27 cellular contexts compared by ENCODE assay signal in genomic region chr9:125416517-125416916, GRCh38.
DNase-seq lines count a peak whose midpoint lies in the region; ATAC-seq, FAIRE-seq and TF ChIP-seq lines count a peak whose summit lies in the region.
"Had no signal": no experiment of that assay in that cellular context is flagged by ENCODE, and none has a peak within 500 bp of the region (broad histone marks: within the 10 kb centered on the region; RNA-seq: fewer than 3 reads in every experiment).

No MANE protein-coding gene starts in this region.

- H3K27ac Mint-ChIP-seq in mesothelial cell of epicardium: peak overlapping the region; percentile 41
- H3K27ac Mint-ChIP-seq in naive thymus-derived CD8-positive, alpha-beta T cell: no peak overlapping the region
- H3K27ac Mint-ChIP-seq: CD4-positive, alpha-beta T cell; CD8-positive, alpha-beta memory T cell; H9; HFFc6 had no signal

- RAD21 ChIA-PET in GM12878 (lab: Charles Lee; ENCODE audit: unreplicated experiment): interaction anchor here (0.5 kb wide), 1 partner anchor 112 kb away, joined by 5 read pairs; no protein-coding TSS in a partner anchor

- no peak overlapping the region for H3K14ac ChIP-seq in trophoblast cell (ENCODE audit: low read length)

- H3K4me3 Mint-ChIP-seq in mesothelial cell of epicardium: no peak overlapping the region
- no peak overlapping the region for H3K4me3 Mint-ChIP-seq in naive thymus-derived CD8-positive, alpha-beta T cell
- H3K4me3 Mint-ChIP-seq: CD14-positive monocyte; CD4-positive, alpha-beta T cell; CD8-positive, alpha-beta memory T cell; H9; HFFc6 had no signal

- TF ChIP-seq POLR2A in GM12878 (IDR thresholded peaks at IDR 0.05; ENCODE audit: low read depth, low read length): no peak

- no peak overlapping the region for H3K23ac ChIP-seq in trophoblast cell (ENCODE audit: low read length)

- peaks cover 18% of the 10 kb centered on the region for H3K4me1 Mint-ChIP-seq in mesothelial cell of epicardium
- H3K4me1 Mint-ChIP-seq in naive thymus-derived CD8-positive, alpha-beta T cell: no peaks in the 10 kb centered on the region
- H3K4me1 Mint-ChIP-seq: CD8-positive, alpha-beta memory T cell had no signal

- no peak overlapping the region for H4K8ac ChIP-seq in trophoblast cell (ENCODE audit: low read depth, low read length)

- H3K79me1 ChIP-seq in trophoblast cell (ENCODE audit: low read length): no peaks in the 10 kb centered on the region

- SMC1A ChIA-PET in GM12878 (lab: Charles Lee; ENCODE audit: uncharacterized antibody, unreplicated experiment): no interaction called here

- no peaks in the 10 kb centered on the region for H3K9me3 ChIP-seq in cardiac muscle cell (ENCODE audit: low read depth)
- H3K9me3 ChIP-seq in GM12878 (replicated peaks; ENCODE audit: control insufficient read depth, insufficient read depth, low read length): no peaks in the 10 kb centered on the region
- H3K9me3 ChIP-seq in stomach smooth muscle (ENCODE audit: control insufficient read depth in 2 of 2, low read length in 2 of 2): no peaks in the 10 kb centered on the region
- H3K9me3 ChIP-seq in trophoblast cell (ENCODE audit: insufficient read depth, low read depth, low read length): no peaks in the 10 kb centered on the region
- H3K9me3 ChIP-seq: BE2C; BLaER1 treated with 17β-estradiol and CSF1 and Interleukin-3, amounts not matched to agents 10 nM and 100 nM had no signal

- TF ChIP-seq EP300 in GM12878 (IDR thresholded peaks at IDR 0.05; ENCODE audit: borderline replicate concordance in 1 of 2, control insufficient read depth in 1 of 2, low read depth in 2 of 2, low read length in 2 of 2): no peak

- no peak overlapping the region for H4K12ac ChIP-seq in trophoblast cell (ENCODE audit: low read depth, low read length)

- no peak overlapping the region for H2AK5ac ChIP-seq in trophoblast cell (ENCODE audit: low read length)

- H3K9ac ChIP-seq in GM12878 (ENCODE audit: control insufficient read depth, insufficient read depth, low read length) (no peak overlapping the region), stomach smooth muscle (ENCODE audit: low read length in 2 of 2) (no peak overlapping the region), trophoblast cell (ENCODE audit: low read length) (no peak overlapping the region)
- H3K9ac ChIP-seq: BLaER1 treated with 17β-estradiol and CSF1 and Interleukin-3, amounts not matched to agents 10 nM and 100 nM; GM23248 had no signal

- H2BK120ac ChIP-seq in trophoblast cell (ENCODE audit: insufficient read depth, low read length, poor library complexity): no peak overlapping the region

- no peaks in the 10 kb centered on the region; the same call in 1 of the 2 replicates for H4K20me1 ChIP-seq in GM12878 (ENCODE audit: control insufficient read depth, insufficient read depth)
- H4K20me1 ChIP-seq: BLaER1 treated with 17β-estradiol and CSF1 and Interleukin-3, amounts not matched to agents 10 nM and 100 nM had no signal

- CTCF ChIA-PET in GM12878 (lab: Yijun Ruan, JAX): interaction anchor here (1.1 kb wide), 1 partner anchor 9 kb away, joined by 3 read pairs; no protein-coding TSS in a partner anchor

- no peak overlapping the region for H2AFZ ChIP-seq in GM12878 (ENCODE audit: control insufficient read depth, low read depth, low read length)
- H2AFZ ChIP-seq in trophoblast cell (ENCODE audit: insufficient read depth, low read length, poor library complexity): no peak overlapping the region
- H2AFZ ChIP-seq: GM23248 had no signal

- no peaks in the 10 kb centered on the region for H3K9me3 Mint-ChIP-seq in mesothelial cell of epicardium
- no peaks in the 10 kb centered on the region for H3K9me3 Mint-ChIP-seq in naive thymus-derived CD8-positive, alpha-beta T cell
- H3K9me3 Mint-ChIP-seq: CD4-positive, alpha-beta T cell; CD8-positive, alpha-beta memory T cell; H9; HFFc6 had no signal

- intact Hi-C loops in Right ventricle myocardium inferior (cut with DNase I): no loop called here
- intact Hi-C loops in GM12878 (cut with micrococcal nuclease; ENCODE audit: unreplicated experiment): no loop called here

- no peak for ATAC-seq in Right ventricle myocardium inferior
- ATAC-seq in GM12878: no peak
- ATAC-seq in naive thymus-derived CD8-positive, alpha-beta T cell: no peak
- ATAC-seq: HCT116 had no signal

- no peak for FAIRE-seq in GM12878 (lab: Jason Lieb, UNC)
- FAIRE-seq: A204.1, D721Med, GM12891, GM18507 had no signal

- no peak overlapping the region for H4K91ac ChIP-seq in trophoblast cell (ENCODE audit: low read depth, low read length)

- no peaks in the 10 kb centered on the region for H3K27me3 Mint-ChIP-seq in mesothelial cell of epicardium (ENCODE audit: low read depth)
- peaks cover 0 to 18% (median 10%) of the 10 kb centered on the region in 5 donors for H3K27me3 Mint-ChIP-seq in naive thymus-derived CD8-positive, alpha-beta T cell

- POLR2A ChIA-PET in GM12878 (lab: Charles Lee): no interaction called here
- POLR2A ChIA-PET in naive thymus-derived CD8-positive, alpha-beta T cell (lab: Charles Lee): no interaction called here

- H3K18ac ChIP-seq in trophoblast cell (ENCODE audit: low read length): no peak overlapping the region

- H3K79me2 ChIP-seq in GM12878 (ENCODE audit: control insufficient read depth, insufficient read depth, low read length) (no peaks in the 10 kb centered on the region), trophoblast cell (ENCODE audit: control insufficient read depth, insufficient read depth, low read length, poor library complexity) (no peaks in the 10 kb centered on the region)

- no peaks in the 10 kb centered on the region for H3K36me3 Mint-ChIP-seq in mesothelial cell of epicardium
- no peaks in the 10 kb centered on the region for H3K36me3 Mint-ChIP-seq in naive thymus-derived CD8-positive, alpha-beta T cell
- H3K36me3 Mint-ChIP-seq: CD14-positive monocyte; CD8-positive, alpha-beta memory T cell had no signal

- WGBS in GM12878 (ENCODE audit: insufficient coverage, insufficient replicate concordance, low lambda C conversion rate, missing lambda C conversion rate): 63% methylated on average over 8 of the region's 8 CpGs
- WGBS in trophoblast cell (ENCODE audit: extremely low coverage, insufficient coverage, insufficient read length): 100% methylated on average over 1 of the region's 8 CpGs

- H3K27me3 ChIP-seq in cardiac muscle cell (no peaks in the 10 kb centered on the region), GM12878 (replicated peaks in 1 of 2; ENCODE audit: control insufficient read depth in 2 of 2, insufficient read depth in 2 of 2, low read length in 1 of 2) (no peaks in the 10 kb centered on the region), stomach smooth muscle (ENCODE audit: control insufficient read depth in 1 of 2, insufficient read depth in 2 of 2, low read length in 2 of 2) (no peaks in the 10 kb centered on the region), trophoblast cell (ENCODE audit: insufficient read depth, low read length) (no peaks in the 10 kb centered on the region)
- H3K27me3 ChIP-seq: BE2C; BLaER1 treated with 17β-estradiol and CSF1 and Interleukin-3, amounts not matched to agents 10 nM and 100 nM had no signal

- H3K4me1 ChIP-seq in cardiac muscle cell (ENCODE audit: low read depth): no peaks in the 10 kb centered on the region
- H3K4me1 ChIP-seq in GM12878 (ENCODE audit: control insufficient read depth, insufficient read depth, low read length): no peaks in the 10 kb centered on the region
- H3K4me1 ChIP-seq in stomach smooth muscle (ENCODE audit: control insufficient read depth, insufficient read depth, low read length): peaks cover 10% of the 10 kb centered on the region
- no peaks in the 10 kb centered on the region for H3K4me1 ChIP-seq in trophoblast cell (ENCODE audit: control insufficient read depth in 1 of 2, insufficient read depth in 2 of 2, low read length in 2 of 2)
- H3K4me1 ChIP-seq: BE2C had no signal

- in situ Hi-C loops in GM12878 (cut with MboI): no loop called here

- H3K4me2 ChIP-seq in GM12878 (ENCODE audit: control insufficient read depth, insufficient read depth): no peak overlapping the region
- no peak overlapping the region for H3K4me2 ChIP-seq in trophoblast cell (ENCODE audit: low read length)
- H3K4me2 ChIP-seq: BLaER1 treated with 17β-estradiol and CSF1 and Interleukin-3, amounts not matched to agents 10 nM and 100 nM had no signal

- no peak overlapping the region for H3K4me3 ChIP-seq in cardiac muscle cell
- no peak overlapping the region for H3K4me3 ChIP-seq in GM12878
- no peak overlapping the region for H3K4me3 ChIP-seq in stomach smooth muscle (ENCODE audit: low read length in 2 of 2)
- H3K4me3 ChIP-seq in trophoblast cell (ENCODE audit: low read depth, low read length): no peak overlapping the region
- H3K4me3 ChIP-seq: BLaER1 treated with 17β-estradiol and CSF1 and Interleukin-3, amounts not matched to agents 10 nM and 100 nM; GM23248 had no signal

- H2BK5ac ChIP-seq in trophoblast cell (ENCODE audit: low read depth, low read length, poor library complexity): no peak overlapping the region

- BruUV-seq in GM12878 (replicated peaks; lab: Mats Ljungman, UMichigan): no TSS peak

- H2BK12ac ChIP-seq in trophoblast cell (ENCODE audit: low read length): no peak overlapping the region

- no peak for TF ChIP-seq CTCF in cardiac muscle cell (IDR thresholded peaks at IDR 0.05; ENCODE audit: low read depth, low read length)
- TF ChIP-seq CTCF in GM12878 (IDR thresholded peaks at IDR 0.05 in 2 of 3, conservative IDR thresholded peaks at IDR 0.05 in 1 of 3; ENCODE audit: control insufficient read depth in 2 of 3, extremely low read depth in 1 of 3, insufficient read depth in 1 of 3, low read depth in 3 of 3, low read length in 3 of 3): no peak
- no peak for TF ChIP-seq CTCF in mesothelial cell of epicardium (IDR thresholded peaks at IDR 0.05; ENCODE audit: unreplicated experiment)

- no peak for DNase-seq in cardiac muscle cell (ENCODE audit: low read depth in 1 of 2, low spot score in 1 of 2)
- DNase-seq in Right ventricle myocardium inferior (ENCODE audit: missing footprints): no peak
- DNase-seq in GM12878 (ENCODE audit: low read depth, low spot score): no peak
- no peak for DNase-seq in mesothelial cell of epicardium (ENCODE audit: low spot score in 2 of 2, unreplicated experiment in 2 of 2)
- no peak for DNase-seq in naive thymus-derived CD8-positive, alpha-beta T cell
- DNase-seq in trophoblast cell: no peak
- no peak for DNase-seq in AG08396 (ENCODE audit: low spot score)
- DNase-seq: AML-193; BE2C; CD4-positive, alpha-beta T cell; CD8-positive, alpha-beta memory T cell; DMS 273 treated with DMSO at 0.1 percent for 48 hours; DMS79; EL; GDM1; GM23248; H9; HFFc6 had no signal

- no peak for TF ChIP-seq RAD21 in GM12878 (IDR thresholded peaks at IDR 0.05; ENCODE audit: insufficient read depth, low read depth, low read length)

- H3K36me3 ChIP-seq in cardiac muscle cell: no peaks in the 10 kb centered on the region
- no peaks in the 10 kb centered on the region for H3K36me3 ChIP-seq in GM12878 (ENCODE audit: control insufficient read depth in 2 of 2, insufficient read depth in 2 of 2, low read length in 1 of 2)
- H3K36me3 ChIP-seq in stomach smooth muscle (ENCODE audit: control insufficient read depth in 2 of 2, insufficient read depth in 2 of 2, low read length in 2 of 2): no peaks in the 10 kb centered on the region
- no peaks in the 10 kb centered on the region for H3K36me3 ChIP-seq in trophoblast cell (ENCODE audit: control insufficient read depth in 1 of 2, insufficient read depth in 2 of 2, low read length in 2 of 2)
- H3K36me3 ChIP-seq: BE2C; BLaER1 treated with 17β-estradiol and CSF1 and Interleukin-3, amounts not matched to agents 10 nM and 100 nM had no signal

- no peak overlapping the region for H3K4ac ChIP-seq in trophoblast cell (ENCODE audit: low read depth, low read length)

- peak overlapping the region; percentile 69 for H3K27ac ChIP-seq in cardiac muscle cell
- no peak overlapping the region for H3K27ac ChIP-seq in GM12878 (ENCODE audit: control insufficient read depth, insufficient read depth)
- peak overlapping the region; percentile 58 for H3K27ac ChIP-seq in stomach smooth muscle (ENCODE audit: low read length)
- H3K27ac ChIP-seq in trophoblast cell (ENCODE audit: low read depth, low read length): no peak overlapping the region
- H3K27ac ChIP-seq: 22Rv1; BLaER1 treated with 17β-estradiol and CSF1 and Interleukin-3, amounts not matched to agents 10 nM and 100 nM; GM23248 had no signal

Comparison
In these comparisons a context has a peak if more than half of its experiments do, and no peak if none do; other contexts are left out.
1. H3K27ac ChIP-seq: peak in cardiac muscle cell (single experiment) and stomach smooth muscle (single experiment); none in GM12878 (single experiment) and trophoblast cell (single experiment).